Comparison of ENCODE assay signal across 8 cellular contexts in genomic region chr2:27370816-27371620, GRCh38. TPM values are rescaled to one million over a fixed set of nuclear protein-coding genes. Genes with fewer than 3 reads are reported as not detected.
A peak's percentile ranks its signal among the peaks of the same experiment; 100 is the strongest.
DNase-seq lines count a peak whose midpoint lies in the region; ATAC-seq and TF ChIP-seq lines count a peak whose summit lies in the region.

No MANE protein-coding gene starts in this region.

- H3K27ac Mint-ChIP-seq in activated CD8-positive, alpha-beta memory T cell treated with anti-CD3 and anti-CD28 coated beads, Interleukin-2, amount 10 ng/mL, durations not matched to agents 7 days and 5 days = peak overlapping the region; percentile 96
- peak overlapping the region; percentile 94 for H3K27ac Mint-ChIP-seq in neural progenitor cell

- ATAC-seq in activated CD8-positive, alpha-beta memory T cell treated with anti-CD3 and anti-CD28 coated beads, Interleukin-2, amount 10 ng/mL, durations not matched to agents 7 days and 5 days = no peak

- H3K79me2 ChIP-seq in neural progenitor cell (ENCODE audit: low read depth) = peaks cover 48% of the 10 kb centered on the region

- no peaks in the 10 kb centered on the region for H3K9me3 ChIP-seq in neural progenitor cell (ENCODE audit: low read depth)

- peaks cover 49% of the 10 kb centered on the region for H3K36me3 Mint-ChIP-seq in activated CD8-positive, alpha-beta memory T cell treated with anti-CD3 and anti-CD28 coated beads, Interleukin-2, amount 10 ng/mL, durations not matched to agents 7 days and 5 days
- H3K36me3 Mint-ChIP-seq in neural progenitor cell = peaks cover 33% of the 10 kb centered on the region

- H2AFZ ChIP-seq in neural progenitor cell (replicated peaks) = peak overlapping the region; percentile 37

- H3F3A ChIP-seq in neural progenitor cell (ENCODE audit: low read depth) = peaks cover 12% of the 10 kb centered on the region

- peaks cover 37% of the 10 kb centered on the region for H3K4me1 Mint-ChIP-seq in activated CD8-positive, alpha-beta memory T cell treated with anti-CD3 and anti-CD28 coated beads, Interleukin-2, amount 10 ng/mL, durations not matched to agents 7 days and 5 days
- peaks cover 19% of the 10 kb centered on the region for H3K4me1 Mint-ChIP-seq in neural progenitor cell

- H4K20me1 ChIP-seq in neural progenitor cell (ENCODE audit: low read depth) = peaks cover 23% of the 10 kb centered on the region

- no peaks in the 10 kb centered on the region for H3K27me3 Mint-ChIP-seq in activated CD8-positive, alpha-beta memory T cell treated with anti-CD3 and anti-CD28 coated beads, Interleukin-2, amount 10 ng/mL, durations not matched to agents 7 days and 5 days
- peaks cover 6% of the 10 kb centered on the region for H3K27me3 Mint-ChIP-seq in neural progenitor cell (ENCODE audit: insufficient read depth, low read depth)

- no peak overlapping the region for H3K27ac ChIP-seq in neural progenitor cell

- H3K27me3 ChIP-seq in neural progenitor cell = no peaks in the 10 kb centered on the region

- peak overlapping the region; percentile 84 for H3K4me3 Mint-ChIP-seq in activated CD8-positive, alpha-beta memory T cell treated with anti-CD3 and anti-CD28 coated beads, Interleukin-2, amount 10 ng/mL, durations not matched to agents 7 days and 5 days
- peak overlapping the region; percentile 99 for H3K4me3 Mint-ChIP-seq in neural progenitor cell

- peak overlapping the region; percentile 95 for H3K9ac ChIP-seq in neural progenitor cell

- no peaks in the 10 kb centered on the region for H3K9me3 Mint-ChIP-seq in activated CD8-positive, alpha-beta memory T cell treated with anti-CD3 and anti-CD28 coated beads, Interleukin-2, amount 10 ng/mL, durations not matched to agents 7 days and 5 days (ENCODE audit: low read depth)
- no peaks in the 10 kb centered on the region for H3K9me3 Mint-ChIP-seq in neural progenitor cell

- H3K4me1 ChIP-seq in neural progenitor cell = peaks cover 11% of the 10 kb centered on the region

- peak; percentile 18 for DNase-seq in NCI-H510A treated with DMSO at 0.1 percent for 48 hours (lab: John Stamatoyannopoulos, UW)
- no peak for DNase-seq in NCI-H510A (lab: John Stamatoyannopoulos, UW)
- DNase-seq in HEK293T (ENCODE audit: extremely low spot score) = no peak
- peak; percentile 93 for DNase-seq in MV-4-11 (lab: John Stamatoyannopoulos, UW)
- peak; percentile 63 for DNase-seq in activated CD8-positive, alpha-beta memory T cell treated with anti-CD3 and anti-CD28 coated beads, Interleukin-2, amount 10 ng/mL, durations not matched to agents 7 days and 5 days
- peak; percentile 55 for DNase-seq in fibroblast of the aortic adventitia (ENCODE audit: low read depth)
- no peak for DNase-seq in neural progenitor cell (ENCODE audit: low spot score)
- no peak for DNase-seq in cerebellar cortex (ENCODE audit: low spot score)

- H3K4me3 ChIP-seq in fibroblast of the aortic adventitia (ENCODE audit: low read depth, low read length) (peak overlapping the region; percentile 98), neural progenitor cell (peak overlapping the region; percentile 84)

- POLR2A ChIA-PET in HEK293T (lab: Yijun Ruan, JAX) = interaction anchor here (0.9 to 3.4 kb wide), 5 partner anchors 9 to 48 kb away, joined by 3 to 21 read pairs (median 6); partner anchors contain the start of genes GTF3C2, MPV17, PPM1G and ZNF513

- peak overlapping the region; percentile 78 for H3K4me2 ChIP-seq in neural progenitor cell

- peaks cover 4% of the 10 kb centered on the region for H3K36me3 ChIP-seq in neural progenitor cell

- no peak for TF ChIP-seq CTCF in fibroblast of the aortic adventitia (IDR thresholded peaks at IDR 0.05; ENCODE audit: insufficient read depth, low read length)
- no peak for TF ChIP-seq CTCF in neural progenitor cell (IDR thresholded peaks at IDR 0.05)

- CTCF ChIA-PET in HEK293T (lab: Yijun Ruan, JAX) = interaction anchor here (1.0 kb wide), 1 partner anchor 68 kb away, joined by 3 read pairs; no protein-coding TSS in a partner anchor
- CTCF ChIA-PET in activated CD8-positive, alpha-beta memory T cell treated with anti-CD3 and anti-CD28 coated beads, Interleukin-2, amount 10 ng/mL, durations not matched to agents 7 days and 5 days (lab: Charles Lee) = interaction anchor here (0.7 to 3.1 kb wide), 7 partner anchors 10 to 201 kb away, joined by 3 to 20 read pairs (median 4); partner anchors contain the start of genes GTF3C2, MPV17, PPM1G and ZNF513

TF ChIP-seq in HEK293T, 16 proteins besides CTCF, POLR2A, EP300 and RAD21:
- TF ChIP-seq ELF4 (IDR thresholded peaks at IDR 0.05) (no peak), L3MBTL2 (conservative IDR thresholded peaks at IDR 0.05) (peak; percentile 88)

RNA-seq across cellular contexts. Expression of gene SNX17, which starts 0.6 kb away (rescaled TPM):
- total RNA-seq in activated CD8-positive, alpha-beta memory T cell treated with anti-CD3 and anti-CD28 coated beads, Interleukin-2, amount 10 ng/mL, durations not matched to agents 7 days and 5 days = 100 to 1,000 TPM; 101 to 125 TPM
- total RNA-seq in fibroblast of the aortic adventitia (ENCODE audit: low replicate concordance) (102 and 125 TPM in 2 replicates), neural progenitor cell (ENCODE audit: low replicate concordance) (65.2 and 92.6 TPM in 2 replicates)

RNA-seq across cellular contexts. Expression of gene EIF2B4, which starts 0.9 kb away (rescaled TPM):
- total RNA-seq in activated CD8-positive, alpha-beta memory T cell treated with anti-CD3 and anti-CD28 coated beads, Interleukin-2, amount 10 ng/mL, durations not matched to agents 7 days and 5 days = 10 to 100 TPM; 38.6 to 43.1 TPM
- total RNA-seq in fibroblast of the aortic adventitia (ENCODE audit: low replicate concordance) = 28.5 and 29.7 TPM in 2 replicates
- total RNA-seq in neural progenitor cell (ENCODE audit: low replicate concordance) = 25.5 and 38.2 TPM in 2 replicates

RNA-seq across cellular contexts. Expression of gene ZNF513, which starts 9.5 kb away (rescaled TPM):
- total RNA-seq in activated CD8-positive, alpha-beta memory T cell treated with anti-CD3 and anti-CD28 coated beads, Interleukin-2, amount 10 ng/mL, durations not matched to agents 7 days and 5 days = 10 to 100 TPM; 12.7 to 15.4 TPM
- total RNA-seq in fibroblast of the aortic adventitia (ENCODE audit: low replicate concordance) = 7.3 and 19.2 TPM in 2 replicates
- total RNA-seq in neural progenitor cell (ENCODE audit: low replicate concordance) = 6.1 and 23.2 TPM in 2 replicates

RNA-seq across cellular contexts. Expression of gene GTF3C2, which starts 14.5 kb away (rescaled TPM):
- 10 to 100 TPM; 54.6 to 67.6 TPM for total RNA-seq in activated CD8-positive, alpha-beta memory T cell treated with anti-CD3 and anti-CD28 coated beads, Interleukin-2, amount 10 ng/mL, durations not matched to agents 7 days and 5 days
- 27.2 and 33.4 TPM in 2 replicates for total RNA-seq in fibroblast of the aortic adventitia (ENCODE audit: low replicate concordance)
- 57.3 and 73.9 TPM in 2 replicates for total RNA-seq in neural progenitor cell (ENCODE audit: low replicate concordance)

RNA-seq across cellular contexts. Expression of gene PPM1G, which starts 38.4 kb away (rescaled TPM):
- 100 to 1,000 TPM; 136 to 159 TPM for total RNA-seq in activated CD8-positive, alpha-beta memory T cell treated with anti-CD3 and anti-CD28 coated beads, Interleukin-2, amount 10 ng/mL, durations not matched to agents 7 days and 5 days
- total RNA-seq in fibroblast of the aortic adventitia (ENCODE audit: low replicate concordance) (62.2 and 146 TPM in 2 replicates), neural progenitor cell (ENCODE audit: low replicate concordance) (114 and 116 TPM in 2 replicates)

Comparison
In these comparisons a context has a peak if more than half of its experiments do, and no peak if none do; other contexts are left out.
1. DNase-seq: peak in NCI-H510A treated with DMSO at 0.1 percent for 48 hours (single experiment), MV-4-11 (single experiment), activated CD8-positive, alpha-beta memory T cell treated with anti-CD3 and anti-CD28 coated beads, Interleukin-2, amount 10 ng/mL, durations not matched to agents 7 days and 5 days (single experiment) and fibroblast of the aortic adventitia (single experiment); none in NCI-H510A (single experiment), HEK293T (single experiment), neural progenitor cell (single experiment) and cerebellar cortex (single experiment).